ENCODE assay signal across 26 cellular contexts in the genomic region with DNA sequence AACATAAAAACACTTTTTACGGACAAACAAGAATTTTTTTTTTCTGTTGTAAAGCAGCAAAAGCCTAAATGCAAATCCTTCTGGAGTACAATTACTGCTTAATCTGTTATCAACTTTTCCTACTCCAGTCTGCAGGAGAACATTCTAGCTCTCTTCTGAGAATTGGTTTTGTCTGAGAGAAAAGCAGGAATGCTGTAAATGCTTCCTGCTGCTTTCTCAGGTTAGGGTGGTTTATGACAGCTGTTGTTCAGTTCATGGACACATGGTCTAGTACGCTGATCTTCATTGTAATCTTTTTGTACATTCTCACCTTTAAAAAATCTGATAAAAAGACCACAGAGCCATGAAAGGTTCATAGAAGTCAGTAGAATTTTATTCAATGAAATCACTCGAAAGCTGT.
"Had no signal": no experiment of that assay in that cellular context is flagged by ENCODE, and none has a peak within 500 bp of the region (broad histone marks: within the 10 kb centered on the region; RNA-seq: fewer than 3 reads in every experiment).

No MANE protein-coding gene starts in this region.

- H3K27me3 ChIP-seq: brain microvascular endothelial cell, foreskin keratinocyte, left lung, spleen, testis, uterus had no signal

- ATAC-seq: esophagus mucosa, foreskin keratinocyte, left lung, mucosa of descending colon, T-helper 17 cell had no signal

- H3K36me3 ChIP-seq: brain microvascular endothelial cell, left lung, uterus had no signal

- DNase-seq: activated CD4-positive, alpha-beta memory T cell treated with anti-CD3 and anti-CD28 coated beads, Interleukin-2, amount 10 ng/mL, durations not matched to agents 7 days and 5 days; activated CD4-positive, alpha-beta T cell treated with anti-CD3 and anti-CD28 coated beads, Interleukin-2, amount 10 ng/mL, durations not matched to agents 24 days and 14 days; activated CD4-positive, CD25-positive, alpha-beta regulatory T cell treated with anti-CD3 and anti-CD28 coated beads, Interleukin-2, amount 50 U/mL, for 72 hours; activated CD8-positive, alpha-beta memory T cell treated with anti-CD3 and anti-CD28 coated beads, Interleukin-2, amount 50 U/mL, for 48 hours; activated gamma-delta T cell; activated naive CD4-positive, alpha-beta T cell treated with anti-CD3 and anti-CD28 coated beads, Interleukin-2, amount 10 ng/mL, durations not matched to agents 7 days and 5 days; activated naive CD8-positive, alpha-beta T cell treated with anti-CD3 and anti-CD28 coated beads, Interleukin-2, amount 10 ng/mL, durations not matched to agents 7 days and 5 days; activated T-cell treated with anti-CD3 and anti-CD28 coated beads, Interleukin-2, amount 50 U/mL, for 24 hours; amniotic stem cell; brain microvascular endothelial cell; central memory CD4-positive, alpha-beta T cell; endodermal cell; foreskin keratinocyte; kidney glomerular epithelial cell; left lung; mucosa of descending colon; posterior cingulate gyrus; spleen; stimulated activated naive CD4-positive, alpha-beta T cell; SW 1271; T-helper 17 cell; testis; trophoblast cell; uterus had no signal

- H3K4me3 ChIP-seq: left lung, lung, mucosa of descending colon, spleen, testis, uterus had no signal

- H3K27ac ChIP-seq: brain microvascular endothelial cell, foreskin keratinocyte, spleen had no signal

- H3K9me3 ChIP-seq: mucosa of descending colon, testis, uterus had no signal
